In the genomic region with DNA sequence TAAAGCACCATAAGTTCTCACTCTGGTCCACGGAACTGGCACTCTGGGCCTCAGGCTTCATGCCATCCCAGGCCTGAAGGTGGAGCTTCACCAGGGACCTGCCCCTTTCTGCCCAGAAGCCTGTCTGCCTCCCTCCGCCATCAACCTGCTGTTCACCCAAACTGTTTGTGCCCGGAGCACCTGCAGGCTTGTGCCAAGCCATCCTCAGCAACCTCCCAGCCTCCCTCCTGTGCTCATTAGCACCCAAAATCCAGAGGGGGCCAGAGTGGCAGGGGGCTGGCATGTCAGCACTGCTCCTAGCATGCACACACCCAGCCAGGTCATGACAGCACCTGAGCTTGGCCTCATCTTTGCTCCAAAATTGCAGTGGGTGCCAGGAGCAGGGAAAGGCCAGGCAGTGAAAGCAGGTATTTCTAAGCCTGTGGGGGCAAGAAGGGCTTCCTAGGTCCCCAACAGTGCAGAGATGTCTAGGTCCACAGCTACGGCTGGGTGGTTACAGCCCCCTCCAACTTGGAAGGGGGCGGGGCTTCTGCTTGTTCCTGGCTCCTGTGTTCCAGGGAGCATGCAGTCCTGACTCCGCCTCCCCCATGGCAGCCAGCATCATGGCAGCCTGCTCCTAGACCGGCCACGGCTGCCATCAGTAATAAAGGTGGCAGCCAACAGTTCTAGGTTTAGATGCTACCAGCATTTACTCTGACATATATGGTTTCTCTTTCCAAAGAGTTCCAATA, we compare ENCODE assay signal across 23 cellular contexts.
DNase-seq lines count a peak whose midpoint lies in the region; ATAC-seq and TF ChIP-seq lines count a peak whose summit lies in the region.
"Had no signal": no experiment of that assay in that cellular context is flagged by ENCODE, and none has a peak within 500 bp of the region (broad histone marks: within the 10 kb centered on the region; RNA-seq: fewer than 3 reads in every experiment).

No MANE protein-coding gene starts in this region.

- peak; percentile 20 for DNase-seq in Right ventricle myocardium superior
- DNase-seq in left ventricle myocardium superior = no peak
- DNase-seq in SK-N-SH = no peak
- DNase-seq in endodermal cell = peak; percentile 45
- peak; percentile 52 for DNase-seq in upper lobe of right lung
- no peak for DNase-seq in NCI-H2227 treated with DMSO at 0.1 percent for 48 hours (lab: John Stamatoyannopoulos, UW)
- no peak for DNase-seq in NCI-H1417 (lab: John Stamatoyannopoulos, UW)
- DNase-seq: DND-41, KBM-7, MM.1S, NCI-H1048, NCI-H146, NCI-H2029, NCI-H345, NCI-H524 treated with DMSO at 0.1 percent for 48 hours, NCI-H82, Peyer's patch, SW 1271 had no signal

- H3K4me1 Mint-ChIP-seq in endodermal cell = no peaks in the 10 kb centered on the region
- H3K4me1 Mint-ChIP-seq: B cell, CD14-positive monocyte had no signal

- no peak overlapping the region for H3K4me3 Mint-ChIP-seq in endodermal cell
- H3K4me3 Mint-ChIP-seq: B cell, CD14-positive monocyte had no signal

- H3K9ac ChIP-seq in SK-N-SH (no peak overlapping the region), endodermal cell (ENCODE audit: extremely low read depth, low read length, poor library complexity, severe bottlenecking) (no peak overlapping the region)

- intact Hi-C loops in Right ventricle myocardium superior (cut with DNase I) (no loop called here), left ventricle myocardium superior (cut with micrococcal nuclease) (no loop called here), upper lobe of right lung (cut with DNase I) (no loop called here)

- TF ChIP-seq CTCF in SK-N-SH (IDR thresholded peaks at IDR 0.05) (no peak), endodermal cell (conservative IDR thresholded peaks at IDR 0.05) (no peak), upper lobe of right lung (IDR thresholded peaks at IDR 0.05) (no peak)

- H3K36me3 ChIP-seq in SK-N-SH (replicated peaks in 1 of 2; ENCODE audit: control insufficient read depth in 1 of 2, insufficient read depth in 2 of 2, low read length in 1 of 2) (peaks cover 24 to 40% of the 10 kb centered on the region in 2 experiments), endodermal cell (ENCODE audit: control insufficient read depth, insufficient read depth, low read length) (no peaks in the 10 kb centered on the region), upper lobe of right lung (no peaks in the 10 kb centered on the region)
- H3K36me3 ChIP-seq: Peyer's patch had no signal

- no peaks in the 10 kb centered on the region for H3K79me2 ChIP-seq in SK-N-SH (ENCODE audit: insufficient read depth)

- H3K4me1 ChIP-seq in SK-N-SH (ENCODE audit: control insufficient read depth in 1 of 2, insufficient read depth in 2 of 2, low read depth in 1 of 2, low read length in 1 of 2) (no peaks in the 10 kb centered on the region), endodermal cell (ENCODE audit: control insufficient read depth, insufficient read depth, low read length) (no peaks in the 10 kb centered on the region), upper lobe of right lung (no peaks in the 10 kb centered on the region)
- H3K4me1 ChIP-seq: A549, Peyer's patch, SJSA1 had no signal

- ATAC-seq in Right ventricle myocardium superior (ENCODE audit: poor library complexity) = no peak
- no peak for ATAC-seq in left ventricle myocardium superior
- ATAC-seq in upper lobe of right lung = peak; percentile 14
- ATAC-seq: A549, GM12878 had no signal

- H4K20me1 ChIP-seq in SK-N-SH (ENCODE audit: insufficient read depth) = no peaks in the 10 kb centered on the region

- POLR2A ChIA-PET in SK-N-SH (lab: Yijun Ruan, JAX) = no interaction called here

- no peaks in the 10 kb centered on the region for H3K9me2 ChIP-seq in SK-N-SH

- 93% methylated on average over 2 of the region's 8 CpGs for WGBS in SK-N-SH (ENCODE audit: low lambda C conversion rate)
- 91 to 100% methylated on average over 6 to 8 of the region's 8 CpGs for WGBS in endodermal cell (ENCODE audit: insufficient coverage in 1 of 2, insufficient read length in 1 of 2), 2 experiments

- CTCF ChIA-PET in SK-N-SH (lab: Yijun Ruan, JAX) = interaction anchor here (0.7 to 1.4 kb wide), 4 partner anchors 104 to 1293 kb away, joined by 3 to 4 read pairs (median 3); no protein-coding TSS in a partner anchor

- no peak overlapping the region for H3K4me2 ChIP-seq in SK-N-SH
- H3K4me2 ChIP-seq: A549 had no signal

- H3K27me3 Mint-ChIP-seq in endodermal cell (ENCODE audit: insufficient read depth) = peaks cover 1% of the 10 kb centered on the region
- H3K27me3 Mint-ChIP-seq: B cell had no signal

- H3K9me3 ChIP-seq in SK-N-SH = no peaks in the 10 kb centered on the region
- H3K9me3 ChIP-seq in endodermal cell (ENCODE audit: control insufficient read depth, low read length) = peaks cover 10% of the 10 kb centered on the region
- H3K9me3 ChIP-seq in upper lobe of right lung = no peaks in the 10 kb centered on the region
- H3K9me3 ChIP-seq: A549, Peyer's patch, SJSA1 had no signal

- TF ChIP-seq RAD21 in SK-N-SH (IDR thresholded peaks at IDR 0.05; ENCODE audit: low read length) = no peak

- H3K27ac ChIP-seq in SK-N-SH (ENCODE audit: low read depth in 2 of 2, low read length in 1 of 2) = no peak overlapping the region
- H3K27ac ChIP-seq in endodermal cell (ENCODE audit: low read depth, low read length) = no peak overlapping the region
- H3K27ac ChIP-seq in upper lobe of right lung = no peak overlapping the region
- H3K27ac ChIP-seq: A549, Peyer's patch, SJSA1 had no signal

- no peak overlapping the region for H3K4me3 ChIP-seq in SK-N-SH (ENCODE audit: low read depth in 2 of 2, low read length in 1 of 2)
- H3K4me3 ChIP-seq in endodermal cell (ENCODE audit: low read length) = no peak overlapping the region
- no peak overlapping the region for H3K4me3 ChIP-seq in upper lobe of right lung
- H3K4me3 ChIP-seq: A549, GM12878, Peyer's patch, SJSA1 had no signal

- no peaks in the 10 kb centered on the region for H3K27me3 ChIP-seq in SK-N-SH (ENCODE audit: insufficient read depth)
- H3K27me3 ChIP-seq in endodermal cell (ENCODE audit: control insufficient read depth, insufficient read depth, low read length, poor library complexity, severe bottlenecking) = no peaks in the 10 kb centered on the region
- no peaks in the 10 kb centered on the region for H3K27me3 ChIP-seq in upper lobe of right lung
- H3K27me3 ChIP-seq: Peyer's patch, SJSA1 had no signal

- H3K36me3 Mint-ChIP-seq in endodermal cell (ENCODE audit: low read depth) = no peaks in the 10 kb centered on the region

- TF ChIP-seq EP300 in SK-N-SH (IDR thresholded peaks at IDR 0.05; ENCODE audit: borderline replicate concordance in 1 of 2, low read depth in 1 of 2, low read length in 1 of 2) = no peak

- H3K27ac Mint-ChIP-seq in endodermal cell = no peak overlapping the region
- H3K27ac Mint-ChIP-seq: B cell had no signal

- H3K9me3 Mint-ChIP-seq in endodermal cell = peaks cover 7% of the 10 kb centered on the region

- H2AFZ ChIP-seq in SK-N-SH (ENCODE audit: low read depth) = no peak overlapping the region

- H3F3A ChIP-seq in SK-N-SH (replicated peaks; ENCODE audit: insufficient read depth) = peaks cover 10% of the 10 kb centered on the region

TF ChIP-seq in SK-N-SH, 30 proteins besides CTCF, POLR2A, EP300 and RAD21:
- 0 out of 2 replicates have a peak, but pooled peaks have one; percentile 2 for TF ChIP-seq POLR2AphosphoS5 (IDR thresholded peaks at IDR 0.05; ENCODE audit: low read depth, low read length)
- no peak for TF ChIP-seq YY1 (IDR thresholded peaks at IDR 0.05; ENCODE audit: low read depth)
- TF ChIP-seq, protein P1, sequence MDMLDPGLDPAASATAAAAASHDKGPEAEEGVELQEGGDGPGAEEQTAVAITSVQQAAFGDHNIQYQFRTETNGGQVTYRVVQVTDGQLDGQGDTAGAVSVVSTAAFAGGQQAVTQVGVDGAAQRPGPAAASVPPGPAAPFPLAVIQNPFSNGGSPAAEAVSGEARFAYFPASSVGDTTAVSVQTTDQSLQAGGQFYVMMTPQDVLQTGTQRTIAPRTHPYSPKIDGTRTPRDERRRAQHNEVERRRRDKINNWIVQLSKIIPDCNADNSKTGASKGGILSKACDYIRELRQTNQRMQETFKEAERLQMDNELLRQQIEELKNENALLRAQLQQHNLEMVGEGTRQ (IDR thresholded peaks at IDR 0.05; ENCODE audit: borderline replicate concordance, low read depth, low read length) = no peak
- no peak for TF ChIP-seq GABPA (IDR thresholded peaks at IDR 0.05; ENCODE audit: low read depth)

Comparison
In these comparisons a context has a peak if more than half of its experiments do, and no peak if none do; other contexts are left out.
1. DNase-seq: peak in Right ventricle myocardium superior (single experiment), endodermal cell (single experiment) and upper lobe of right lung (single experiment); none in left ventricle myocardium superior (single experiment), SK-N-SH (single experiment), NCI-H2227 treated with DMSO at 0.1 percent for 48 hours (single experiment) and NCI-H1417 (0 of 3).